ENCODE assay signal across 25 cellular contexts in the genomic region with DNA sequence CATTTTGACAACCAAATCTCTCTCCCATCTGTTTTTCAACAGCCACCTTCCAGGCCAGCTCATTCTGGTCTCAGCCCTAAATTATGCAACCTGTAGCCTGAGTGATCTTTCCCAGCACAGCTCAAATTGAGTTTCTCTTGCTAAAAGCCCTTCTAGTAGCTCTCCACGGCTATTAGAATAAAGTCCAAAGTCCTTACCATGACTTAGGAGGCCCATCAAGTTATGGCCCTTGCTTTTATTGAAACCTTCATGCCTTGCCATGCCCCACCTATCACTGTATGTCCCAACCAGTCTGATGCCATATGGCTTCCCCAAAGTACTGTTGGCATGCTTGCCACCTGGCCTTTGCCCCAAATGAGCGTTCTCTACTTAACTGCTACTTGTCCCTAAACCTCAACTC.
DNase-seq lines count a peak whose midpoint lies in the region; ATAC-seq, FAIRE-seq and TF ChIP-seq lines count a peak whose summit lies in the region.
"Had no signal": no experiment of that assay in that cellular context is flagged by ENCODE, and none has a peak within 500 bp of the region (broad histone marks: within the 10 kb centered on the region; RNA-seq: fewer than 3 reads in every experiment).

No MANE protein-coding gene starts in this region.

- no peaks in the 10 kb centered on the region for H3F3A ChIP-seq in GM23338 (replicated peaks; ENCODE audit: low read depth)

- H3K27ac ChIP-seq in GM23338 (ENCODE audit: low read depth) (no peak overlapping the region), ascending aorta (peak overlapping the region; percentile 8 to 21), small intestine (ENCODE audit: low read depth in 1 of 2, low read length in 1 of 2) (no peak overlapping the region), esophagus muscularis mucosa (replicated peaks in 1 of 4) (no peak overlapping the region)
- H3K27ac ChIP-seq: pancreas had no signal

- TF ChIP-seq POLR2A in esophagus muscularis mucosa (IDR thresholded peaks at IDR 0.05; ENCODE audit: low read depth) = no peak

- no peak overlapping the region for H3K4me2 ChIP-seq in GM23338

- H3K4me1 ChIP-seq in GM23338 (ENCODE audit: insufficient read depth) = peaks cover 8% of the 10 kb centered on the region; the same call in 1 of the 2 replicates
- peaks cover 0 to 6% of the 10 kb centered on the region in 2 donors for H3K4me1 ChIP-seq in ascending aorta
- H3K4me1 ChIP-seq in small intestine (ENCODE audit: control insufficient read depth in 2 of 2, insufficient read depth in 1 of 2, low read depth in 1 of 2, low read length in 1 of 2) = no peaks in the 10 kb centered on the region
- H3K4me1 ChIP-seq in esophagus muscularis mucosa = peaks cover 0 to 5% (median 0%) of the 10 kb centered on the region in 4 donors
- H3K4me1 ChIP-seq: pancreas, sigmoid colon had no signal

- H3K4me1 Mint-ChIP-seq in GM23338 = 0 out of 3 replicates have a peak, but pooled peaks cover 3% of the 10 kb centered on the region
- H3K4me1 Mint-ChIP-seq: memory B cell had no signal

- 21 to 71% (median 31%) methylated on average over 2 of the region's 2 CpGs for WGBS in small intestine, 3 donors
- WGBS in esophagus muscularis mucosa = 96% methylated on average over 2 of the region's 2 CpGs

- no peaks in the 10 kb centered on the region for H4K20me1 ChIP-seq in GM23338 (replicated peaks; ENCODE audit: insufficient read depth)

- H3K79me2 ChIP-seq in GM23338 (replicated peaks; ENCODE audit: insufficient read depth) = no peaks in the 10 kb centered on the region

- peak overlapping the region; percentile 12; the same call in 1 of the 2 replicates for H2AFZ ChIP-seq in GM23338

- intact Hi-C loops in ascending aorta (cut with DNase I) (loop anchor here (5.0 kb wide), 1 partner anchor 79 kb away; no protein-coding TSS in a partner anchor), esophagus muscularis mucosa (cut with DNase I) (no loop called here)

- H3K36me3 Mint-ChIP-seq in GM23338 (ENCODE audit: low read depth) = no peaks in the 10 kb centered on the region
- H3K36me3 Mint-ChIP-seq: CD8-positive, alpha-beta T cell; memory B cell; naive thymus-derived CD8-positive, alpha-beta T cell had no signal

- peaks cover 11% of the 10 kb centered on the region for H3K9me2 ChIP-seq in GM23338 (ENCODE audit: insufficient read depth)

- H3K27ac Mint-ChIP-seq in GM23338 = no peak overlapping the region
- H3K27ac Mint-ChIP-seq: CD8-positive, alpha-beta T cell; memory B cell; naive thymus-derived CD8-positive, alpha-beta T cell had no signal

- TF ChIP-seq CTCF in GM23338 (conservative IDR thresholded peaks at IDR 0.05; ENCODE audit: low read depth in 2 of 2) (no peak), ascending aorta (IDR thresholded peaks at IDR 0.05) (no peak), esophagus muscularis mucosa (IDR thresholded peaks at IDR 0.05) (no peak)

- ATAC-seq in GM23338 (no peak), left lobe of liver (peak; percentile 78)
- ATAC-seq: activated T-cell treated with anti-CD3 and anti-CD28 coated beads, Interleukin-2, amount 50 U/mL, for 4 hours; CD8-positive, alpha-beta T cell; naive thymus-derived CD8-positive, alpha-beta T cell had no signal

- H3K36me3 ChIP-seq in GM23338 (ENCODE audit: insufficient read depth) = no peaks in the 10 kb centered on the region
- H3K36me3 ChIP-seq in ascending aorta = no peaks in the 10 kb centered on the region
- H3K36me3 ChIP-seq in small intestine (ENCODE audit: control insufficient read depth in 2 of 2, insufficient read depth in 2 of 2, low read length in 2 of 2) = no peaks in the 10 kb centered on the region
- no peaks in the 10 kb centered on the region for H3K36me3 ChIP-seq in esophagus muscularis mucosa
- H3K36me3 ChIP-seq: pancreas, sigmoid colon had no signal

- no peak for DNase-seq in GM23338 (ENCODE audit: low spot score)
- DNase-seq in ascending aorta (ENCODE audit: low spot score in 2 of 2) = no peak
- DNase-seq in left lobe of liver (ENCODE audit: low spot score) = no peak
- DNase-seq in small intestine = peak; percentile 78
- DNase-seq in esophagus muscularis mucosa (ENCODE audit: extremely low spot score) = no peak
- no peak for DNase-seq in dedifferentiated amniotic fluid mesenchymal stem cell (ENCODE audit: extremely low spot score)
- no peak for DNase-seq in activated CD4-positive, CD25-positive, alpha-beta regulatory T cell (lab: John Stamatoyannopoulos, UW)
- DNase-seq: activated CD4-positive, CD25-positive, alpha-beta regulatory T cell treated with anti-CD3 and anti-CD28 coated beads, Interleukin-2, amount 50 U/mL, for 72 hours; activated naive CD4-positive, alpha-beta T cell treated with Interleukin-2 at 50 U/mL for 16 hours; activated T-cell treated with anti-CD3 and anti-CD28 coated beads, Interleukin-2, amount 50 U/mL, for 4 hours; aorta; CD8-positive, alpha-beta T cell; effector memory CD4-positive, alpha-beta T cell; KG1; MV-4-11; naive thymus-derived CD8-positive, alpha-beta T cell; NCI-H1930; pancreas; sigmoid colon; stimulated activated CD4-positive, alpha-beta T cell treated with anti-CD3 and anti-CD28 coated beads, Interleukin-2, amount 100 ng/mL, for 24 hours; stimulated activated naive CD4-positive, alpha-beta T cell; SW 1271 had no signal

- no peak for TF ChIP-seq EP300 in esophagus muscularis mucosa (IDR thresholded peaks at IDR 0.05)

- H3K4me3 Mint-ChIP-seq in GM23338 = no peak overlapping the region
- H3K4me3 Mint-ChIP-seq: activated T-cell treated with anti-CD3 and anti-CD28 coated beads, Interleukin-2, amount 50 U/mL, for 4 hours; CD8-positive, alpha-beta T cell; memory B cell; naive thymus-derived CD8-positive, alpha-beta T cell had no signal

- no peaks in the 10 kb centered on the region for H3K9me3 Mint-ChIP-seq in GM23338
- H3K9me3 Mint-ChIP-seq: activated T-cell treated with anti-CD3 and anti-CD28 coated beads, Interleukin-2, amount 50 U/mL, for 4 hours; CD8-positive, alpha-beta T cell; memory B cell had no signal

- H3K4me3 ChIP-seq in GM23338 (no peak overlapping the region), ascending aorta (no peak overlapping the region), small intestine (ENCODE audit: low read depth in 1 of 2, low read length in 2 of 2) (no peak overlapping the region), esophagus muscularis mucosa (no peak overlapping the region)
- H3K4me3 ChIP-seq: pancreas, sigmoid colon had no signal

- no peaks in the 10 kb centered on the region for H3K9me3 ChIP-seq in ascending aorta
- no peaks in the 10 kb centered on the region for H3K9me3 ChIP-seq in small intestine (ENCODE audit: control insufficient read depth, low read depth)
- H3K9me3 ChIP-seq in esophagus muscularis mucosa = no peaks in the 10 kb centered on the region
- H3K9me3 ChIP-seq: pancreas, sigmoid colon had no signal

- no peak for FAIRE-seq in small intestine (lab: Jason Lieb, UNC)
- FAIRE-seq: GM19239, H54, pancreas had no signal

- no peaks in the 10 kb centered on the region for H3K27me3 ChIP-seq in GM23338 (ENCODE audit: insufficient read depth)
- no peaks in the 10 kb centered on the region for H3K27me3 ChIP-seq in ascending aorta
- H3K27me3 ChIP-seq in small intestine (ENCODE audit: control insufficient read depth in 2 of 2, insufficient read depth in 2 of 2, low read length in 2 of 2) = no peaks in the 10 kb centered on the region
- no peaks in the 10 kb centered on the region for H3K27me3 ChIP-seq in esophagus muscularis mucosa
- H3K27me3 ChIP-seq: pancreas, sigmoid colon had no signal

- H3K27me3 Mint-ChIP-seq in GM23338 (ENCODE audit: insufficient read depth, low read depth, poor library complexity) = no peaks in the 10 kb centered on the region

TF ChIP-seq in GM23338, 12 proteins besides CTCF, POLR2A, EP300 and RAD21 (continues in another document):
- TF ChIP-seq, protein P1, sequence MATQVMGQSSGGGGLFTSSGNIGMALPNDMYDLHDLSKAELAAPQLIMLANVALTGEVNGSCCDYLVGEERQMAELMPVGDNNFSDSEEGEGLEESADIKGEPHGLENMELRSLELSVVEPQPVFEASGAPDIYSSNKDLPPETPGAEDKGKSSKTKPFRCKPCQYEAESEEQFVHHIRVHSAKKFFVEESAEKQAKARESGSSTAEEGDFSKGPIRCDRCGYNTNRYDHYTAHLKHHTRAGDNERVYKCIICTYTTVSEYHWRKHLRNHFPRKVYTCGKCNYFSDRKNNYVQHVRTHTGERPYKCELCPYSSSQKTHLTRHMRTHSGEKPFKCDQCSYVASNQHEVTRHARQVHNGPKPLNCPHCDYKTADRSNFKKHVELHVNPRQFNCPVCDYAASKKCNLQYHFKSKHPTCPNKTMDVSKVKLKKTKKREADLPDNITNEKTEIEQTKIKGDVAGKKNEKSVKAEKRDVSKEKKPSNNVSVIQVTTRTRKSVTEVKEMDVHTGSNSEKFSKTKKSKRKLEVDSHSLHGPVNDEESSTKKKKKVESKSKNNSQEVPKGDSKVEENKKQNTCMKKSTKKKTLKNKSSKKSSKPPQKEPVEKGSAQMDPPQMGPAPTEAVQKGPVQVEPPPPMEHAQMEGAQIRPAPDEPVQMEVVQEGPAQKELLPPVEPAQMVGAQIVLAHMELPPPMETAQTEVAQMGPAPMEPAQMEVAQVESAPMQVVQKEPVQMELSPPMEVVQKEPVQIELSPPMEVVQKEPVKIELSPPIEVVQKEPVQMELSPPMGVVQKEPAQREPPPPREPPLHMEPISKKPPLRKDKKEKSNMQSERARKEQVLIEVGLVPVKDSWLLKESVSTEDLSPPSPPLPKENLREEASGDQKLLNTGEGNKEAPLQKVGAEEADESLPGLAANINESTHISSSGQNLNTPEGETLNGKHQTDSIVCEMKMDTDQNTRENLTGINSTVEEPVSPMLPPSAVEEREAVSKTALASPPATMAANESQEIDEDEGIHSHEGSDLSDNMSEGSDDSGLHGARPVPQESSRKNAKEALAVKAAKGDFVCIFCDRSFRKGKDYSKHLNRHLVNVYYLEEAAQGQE (IDR thresholded peaks at IDR 0.05; ENCODE audit: unreplicated experiment) = no peak
- no peak for TF ChIP-seq EZH2phosphoT487 (IDR thresholded peaks at IDR 0.05; ENCODE audit: unreplicated experiment)

Comparison
In these comparisons a context has a peak if more than half of its experiments do, and no peak if none do; other contexts are left out.
1. H3K27ac ChIP-seq: peak in ascending aorta (2 of 2); none in GM23338 (single experiment), small intestine (0 of 2) and esophagus muscularis mucosa (0 of 4).